In the genomic region with DNA sequence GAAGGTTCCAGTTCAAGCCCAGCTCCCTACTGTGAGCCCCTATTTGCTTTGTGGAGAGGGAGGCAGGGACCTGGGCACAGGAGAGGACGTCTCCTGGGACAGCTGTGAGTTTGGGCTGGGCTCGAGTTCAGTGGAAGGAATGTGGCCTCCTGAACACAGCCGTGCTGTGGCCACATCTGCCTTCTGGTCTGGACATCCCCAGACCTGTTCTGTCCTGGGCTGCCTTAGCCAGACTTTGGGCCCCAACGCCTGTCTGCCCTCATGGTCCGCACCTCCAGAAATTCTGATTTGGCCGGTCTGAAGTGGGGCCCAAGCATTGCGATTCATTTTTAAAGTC, we compare ENCODE assay signal across 1 cellular context.
TF ChIP-seq lines count a peak whose summit lies in the region.

No MANE protein-coding gene starts in this region.

TF ChIP-seq in K562, 482 proteins besides CTCF, POLR2A, EP300 and RAD21 (continued from another document):
- TF ChIP-seq NR2C2 (CRISPR knock-in tag; IDR thresholded peaks at IDR 0.05): no peak
- peak; percentile 74; the same call in 1 of the 2 replicates for TF ChIP-seq NR2C2 (tag; IDR thresholded peaks at IDR 0.05)
- TF ChIP-seq MNT (conservative IDR thresholded peaks at IDR 0.05): 0 out of 4 replicates have a peak, but pooled peaks of 1 of the 2 experiments have one; percentile 2
- TF ChIP-seq THAP7 (CRISPR knock-in tag; IDR thresholded peaks at IDR 0.05): no peak
- no peak for TF ChIP-seq CEBPB (tag; IDR thresholded peaks at IDR 0.05)
- TF ChIP-seq, protein P1, sequence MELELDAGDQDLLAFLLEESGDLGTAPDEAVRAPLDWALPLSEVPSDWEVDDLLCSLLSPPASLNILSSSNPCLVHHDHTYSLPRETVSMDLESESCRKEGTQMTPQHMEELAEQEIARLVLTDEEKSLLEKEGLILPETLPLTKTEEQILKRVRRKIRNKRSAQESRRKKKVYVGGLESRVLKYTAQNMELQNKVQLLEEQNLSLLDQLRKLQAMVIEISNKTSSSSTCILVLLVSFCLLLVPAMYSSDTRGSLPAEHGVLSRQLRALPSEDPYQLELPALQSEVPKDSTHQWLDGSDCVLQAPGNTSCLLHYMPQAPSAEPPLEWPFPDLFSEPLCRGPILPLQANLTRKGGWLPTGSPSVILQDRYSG (tag; conservative IDR thresholded peaks at IDR 0.05; ENCODE audit: low read depth): 0 out of 2 replicates have a peak, but pooled peaks have one; percentile 1
- TF ChIP-seq BRD9 (IDR thresholded peaks at IDR 0.05; ENCODE audit: low read depth, partially characterized antibody): no peak
- TF ChIP-seq, protein P2, sequence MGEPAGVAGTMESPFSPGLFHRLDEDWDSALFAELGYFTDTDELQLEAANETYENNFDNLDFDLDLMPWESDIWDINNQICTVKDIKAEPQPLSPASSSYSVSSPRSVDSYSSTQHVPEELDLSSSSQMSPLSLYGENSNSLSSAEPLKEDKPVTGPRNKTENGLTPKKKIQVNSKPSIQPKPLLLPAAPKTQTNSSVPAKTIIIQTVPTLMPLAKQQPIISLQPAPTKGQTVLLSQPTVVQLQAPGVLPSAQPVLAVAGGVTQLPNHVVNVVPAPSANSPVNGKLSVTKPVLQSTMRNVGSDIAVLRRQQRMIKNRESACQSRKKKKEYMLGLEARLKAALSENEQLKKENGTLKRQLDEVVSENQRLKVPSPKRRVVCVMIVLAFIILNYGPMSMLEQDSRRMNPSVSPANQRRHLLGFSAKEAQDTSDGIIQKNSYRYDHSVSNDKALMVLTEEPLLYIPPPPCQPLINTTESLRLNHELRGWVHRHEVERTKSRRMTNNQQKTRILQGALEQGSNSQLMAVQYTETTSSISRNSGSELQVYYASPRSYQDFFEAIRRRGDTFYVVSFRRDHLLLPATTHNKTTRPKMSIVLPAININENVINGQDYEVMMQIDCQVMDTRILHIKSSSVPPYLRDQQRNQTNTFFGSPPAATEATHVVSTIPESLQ (CRISPR knock-in tag; IDR thresholded peaks at IDR 0.05): no peak
- TF ChIP-seq, protein P3, sequence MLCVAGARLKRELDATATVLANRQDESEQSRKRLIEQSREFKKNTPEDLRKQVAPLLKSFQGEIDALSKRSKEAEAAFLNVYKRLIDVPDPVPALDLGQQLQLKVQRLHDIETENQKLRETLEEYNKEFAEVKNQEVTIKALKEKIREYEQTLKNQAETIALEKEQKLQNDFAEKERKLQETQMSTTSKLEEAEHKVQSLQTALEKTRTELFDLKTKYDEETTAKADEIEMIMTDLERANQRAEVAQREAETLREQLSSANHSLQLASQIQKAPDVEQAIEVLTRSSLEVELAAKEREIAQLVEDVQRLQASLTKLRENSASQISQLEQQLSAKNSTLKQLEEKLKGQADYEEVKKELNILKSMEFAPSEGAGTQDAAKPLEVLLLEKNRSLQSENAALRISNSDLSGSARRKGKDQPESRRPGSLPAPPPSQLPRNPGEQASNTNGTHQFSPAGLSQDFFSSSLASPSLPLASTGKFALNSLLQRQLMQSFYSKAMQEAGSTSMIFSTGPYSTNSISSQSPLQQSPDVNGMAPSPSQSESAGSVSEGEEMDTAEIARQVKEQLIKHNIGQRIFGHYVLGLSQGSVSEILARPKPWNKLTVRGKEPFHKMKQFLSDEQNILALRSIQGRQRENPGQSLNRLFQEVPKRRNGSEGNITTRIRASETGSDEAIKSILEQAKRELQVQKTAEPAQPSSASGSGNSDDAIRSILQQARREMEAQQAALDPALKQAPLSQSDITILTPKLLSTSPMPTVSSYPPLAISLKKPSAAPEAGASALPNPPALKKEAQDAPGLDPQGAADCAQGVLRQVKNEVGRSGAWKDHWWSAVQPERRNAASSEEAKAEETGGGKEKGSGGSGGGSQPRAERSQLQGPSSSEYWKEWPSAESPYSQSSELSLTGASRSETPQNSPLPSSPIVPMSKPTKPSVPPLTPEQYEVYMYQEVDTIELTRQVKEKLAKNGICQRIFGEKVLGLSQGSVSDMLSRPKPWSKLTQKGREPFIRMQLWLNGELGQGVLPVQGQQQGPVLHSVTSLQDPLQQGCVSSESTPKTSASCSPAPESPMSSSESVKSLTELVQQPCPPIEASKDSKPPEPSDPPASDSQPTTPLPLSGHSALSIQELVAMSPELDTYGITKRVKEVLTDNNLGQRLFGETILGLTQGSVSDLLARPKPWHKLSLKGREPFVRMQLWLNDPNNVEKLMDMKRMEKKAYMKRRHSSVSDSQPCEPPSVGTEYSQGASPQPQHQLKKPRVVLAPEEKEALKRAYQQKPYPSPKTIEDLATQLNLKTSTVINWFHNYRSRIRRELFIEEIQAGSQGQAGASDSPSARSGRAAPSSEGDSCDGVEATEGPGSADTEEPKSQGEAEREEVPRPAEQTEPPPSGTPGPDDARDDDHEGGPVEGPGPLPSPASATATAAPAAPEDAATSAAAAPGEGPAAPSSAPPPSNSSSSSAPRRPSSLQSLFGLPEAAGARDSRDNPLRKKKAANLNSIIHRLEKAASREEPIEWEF (CRISPR knock-in tag; IDR thresholded peaks at IDR 0.05): no peak
- TF ChIP-seq ZNF398 (CRISPR knock-in tag; IDR thresholded peaks at IDR 0.05): no peak
- TF ChIP-seq SRSF7 (optimal IDR thresholded peaks at IDR 0.05; ENCODE audit: low read depth, low read length): no peak
- no peak for TF ChIP-seq TEAD1 (CRISPR knock-in tag; IDR thresholded peaks at IDR 0.05)
- TF ChIP-seq TOE1 (IDR thresholded peaks at IDR 0.05; ENCODE audit: borderline replicate concordance): no peak
- no peak for TF ChIP-seq TOE1 (CRISPR knock-in tag; IDR thresholded peaks at IDR 0.05; ENCODE audit: borderline replicate concordance, low read depth)
- no peak for TF ChIP-seq WHSC1 (IDR thresholded peaks at IDR 0.05; ENCODE audit: low read length)
- no peak for TF ChIP-seq ELF4 (CRISPR knock-in tag; IDR thresholded peaks at IDR 0.05)
- no peak for TF ChIP-seq MCM7 (IDR thresholded peaks at IDR 0.05)
